In genomic region chr3:85864896-85865295, GRCh38 we compare ENCODE assay signal across 20 cellular contexts.
A peak's percentile ranks its signal among the peaks of the same experiment; 100 is the strongest.
DNase-seq lines count a peak whose midpoint lies in the region; ATAC-seq and TF ChIP-seq lines count a peak whose summit lies in the region.
"Had no signal": no experiment of that assay in that cellular context is flagged by ENCODE, and none has a peak within 500 bp of the region (broad histone marks: within the 10 kb centered on the region; RNA-seq: fewer than 3 reads in every experiment).

No MANE protein-coding gene starts in this region.

- H3K4me1 ChIP-seq in endodermal cell (ENCODE audit: control insufficient read depth, insufficient read depth, low read length) (peaks cover 5% of the 10 kb centered on the region), neuronal stem cell (ENCODE audit: control insufficient read depth in 2 of 2, insufficient read depth in 1 of 2, low read depth in 1 of 2, low read length in 2 of 2) (peaks cover 0 to 3% of the 10 kb centered on the region in 2 donors)

- no peak overlapping the region for H2BK120ac ChIP-seq in neuronal stem cell (ENCODE audit: low read depth, low read length)

- no peak overlapping the region for H2AK5ac ChIP-seq in neuronal stem cell (ENCODE audit: low read depth, low read length)

- 89% methylated on average over 1 of the region's 1 CpG; no CpG with 5 or more reads in 1 of the 2 experiments for WGBS in endodermal cell (ENCODE audit: insufficient coverage in 1 of 2, insufficient read length in 1 of 2), 2 experiments
- WGBS in neuronal stem cell (ENCODE audit: extremely low coverage in 2 of 2, insufficient read length in 2 of 2, insufficient replicate concordance in 1 of 2), 2 donors, result no CpG with 5 or more reads among the region's 1 CpG

- no peaks in the 10 kb centered on the region for H3K36me3 Mint-ChIP-seq in endodermal cell (ENCODE audit: low read depth)
- H3K36me3 Mint-ChIP-seq: CD4-positive, alpha-beta memory T cell had no signal

- H3K4me2 ChIP-seq in neuronal stem cell (ENCODE audit: insufficient read depth, low read length, poor library complexity, severe bottlenecking), result no peak overlapping the region

- no peak overlapping the region for H3K4me3 Mint-ChIP-seq in endodermal cell
- H3K4me3 Mint-ChIP-seq: CD4-positive, alpha-beta memory T cell had no signal

- H3K18ac ChIP-seq in neuronal stem cell (ENCODE audit: low read length), result no peak overlapping the region

- no peak overlapping the region for H4K8ac ChIP-seq in neuronal stem cell (ENCODE audit: low read depth, low read length)

- no peak overlapping the region for H3K14ac ChIP-seq in neuronal stem cell (ENCODE audit: low read length)

- ATAC-seq in HG02588 (IDR thresholded peaks at IDR 0.05; ENCODE audit: unreplicated experiment), result no peak
- ATAC-seq: GM12878 had no signal

- H3K27me3 Mint-ChIP-seq in endodermal cell (ENCODE audit: insufficient read depth), result no peaks in the 10 kb centered on the region
- H3K27me3 Mint-ChIP-seq: CD4-positive, alpha-beta memory T cell had no signal

- H3K4me3 ChIP-seq in endodermal cell (ENCODE audit: low read length) (no peak overlapping the region), neuronal stem cell (ENCODE audit: low read length in 2 of 2) (no peak overlapping the region)
- H3K4me3 ChIP-seq: GM12878 had no signal

- peak overlapping the region; percentile 42 for H3K27ac Mint-ChIP-seq in endodermal cell
- H3K27ac Mint-ChIP-seq: CD4-positive, alpha-beta memory T cell had no signal

- H3K4me1 Mint-ChIP-seq in endodermal cell, result peaks cover 18% of the 10 kb centered on the region
- H3K4me1 Mint-ChIP-seq: CD4-positive, alpha-beta memory T cell had no signal

- no peak overlapping the region for H2BK5ac ChIP-seq in neuronal stem cell (ENCODE audit: low read length)

- H2BK12ac ChIP-seq in neuronal stem cell (ENCODE audit: low read length), result no peak overlapping the region

- H3K9ac ChIP-seq in endodermal cell (ENCODE audit: extremely low read depth, low read length, poor library complexity, severe bottlenecking) (no peak overlapping the region), neuronal stem cell (ENCODE audit: low read depth, low read length, poor library complexity) (no peak overlapping the region)

- H3K9me3 ChIP-seq in endodermal cell (ENCODE audit: control insufficient read depth, low read length), result no peaks in the 10 kb centered on the region
- H3K9me3 ChIP-seq in neuronal stem cell (replicated peaks in 1 of 2; ENCODE audit: control insufficient read depth in 2 of 2, insufficient read depth in 1 of 2, low read depth in 1 of 2, low read length in 2 of 2), result no peaks in the 10 kb centered on the region

- peaks cover 2% of the 10 kb centered on the region for H3K9me3 Mint-ChIP-seq in endodermal cell

- H3K79me1 ChIP-seq in neuronal stem cell (ENCODE audit: low read depth, low read length), result no peaks in the 10 kb centered on the region

- H3K27me3 ChIP-seq in endodermal cell (ENCODE audit: control insufficient read depth, insufficient read depth, low read length, poor library complexity, severe bottlenecking) (no peaks in the 10 kb centered on the region), neuronal stem cell (ENCODE audit: control insufficient read depth in 3 of 3, insufficient read depth in 3 of 3, low read depth in 1 of 3, low read length in 3 of 3) (no peaks in the 10 kb centered on the region)

- H4K91ac ChIP-seq in neuronal stem cell (ENCODE audit: low read depth, low read length, poor library complexity), result no peak overlapping the region

- no peak overlapping the region for H3K4ac ChIP-seq in neuronal stem cell (ENCODE audit: low read length)

- no peak overlapping the region for H3K23ac ChIP-seq in neuronal stem cell (ENCODE audit: low read depth, low read length, poor library complexity)

- no peak overlapping the region for H2BK15ac ChIP-seq in neuronal stem cell (ENCODE audit: low read length)

- H3K27ac ChIP-seq in endodermal cell (ENCODE audit: low read depth, low read length), result no peak overlapping the region
- H3K27ac ChIP-seq in neuronal stem cell (replicated peaks; ENCODE audit: low read length), result no peak overlapping the region
- H3K27ac ChIP-seq: 22Rv1 had no signal

- peak overlapping the region; percentile 72 for H2AFZ ChIP-seq in neuronal stem cell (ENCODE audit: low read length)

- H3K36me3 ChIP-seq in endodermal cell (ENCODE audit: control insufficient read depth, insufficient read depth, low read length) (no peaks in the 10 kb centered on the region), neuronal stem cell (replicated peaks in 1 of 2; ENCODE audit: control insufficient read depth in 2 of 2, insufficient read depth in 2 of 2, low read length in 2 of 2) (no peaks in the 10 kb centered on the region)

- DNase-seq in DMS 273 (lab: John Stamatoyannopoulos, UW; ENCODE audit: unreplicated experiment), result peak; percentile 7
- DNase-seq in DMS 273 treated with DMSO at 0.1 percent for 48 hours (lab: John Stamatoyannopoulos, UW), result no peak
- peak; percentile 1 for DNase-seq in NCI-H82 treated with DMSO at 0.1 percent for 48 hours (lab: John Stamatoyannopoulos, UW; ENCODE audit: unreplicated experiment)
- no peak for DNase-seq in endodermal cell
- DNase-seq in neuronal stem cell (ENCODE audit: low spot score), result no peak
- DNase-seq in ureter (ENCODE audit: low spot score), result no peak
- no peak for DNase-seq in AG08396 (ENCODE audit: low spot score)
- DNase-seq: CD4-positive, alpha-beta memory T cell; DND-41; GDM1; GOT3; KBM-7; MV-4-11; NCI-H1417; NCI-H1930; NCI-H510A treated with DMSO at 0.1 percent for 48 hours; SHP77 had no signal

- no peak for TF ChIP-seq CTCF in endodermal cell (conservative IDR thresholded peaks at IDR 0.05)

Comparison
In these comparisons a context has a peak if more than half of its experiments do, and no peak if none do; other contexts are left out.
1. DNase-seq: peak in DMS 273 (single experiment) and NCI-H82 treated with DMSO at 0.1 percent for 48 hours (single experiment); none in DMS 273 treated with DMSO at 0.1 percent for 48 hours (single experiment), endodermal cell (single experiment), neuronal stem cell (single experiment), ureter (single experiment) and AG08396 (single experiment).